Comparison of ENCODE assay signal across 7 cellular contexts in the genomic region with DNA sequence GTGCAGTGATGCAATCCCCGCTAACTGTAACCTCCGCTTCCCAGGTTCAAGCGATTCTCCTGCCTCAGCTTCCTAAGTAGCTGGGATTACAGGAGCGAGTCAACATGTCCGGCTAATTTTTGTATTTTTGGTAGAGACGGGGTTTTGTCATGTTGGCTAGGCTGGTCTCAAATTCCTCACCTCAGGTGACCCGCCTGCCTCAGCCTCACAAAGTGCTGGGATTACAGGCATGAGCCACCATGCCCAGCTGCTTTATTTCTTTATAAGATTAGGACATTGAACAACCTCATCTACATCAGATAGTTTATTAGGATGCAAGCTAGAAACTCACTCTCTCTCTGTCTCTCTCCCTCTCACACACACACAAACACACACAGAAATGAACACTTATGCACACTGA.
A peak's percentile ranks its signal among the peaks of the same experiment; 100 is the strongest.
DNase-seq lines count a peak whose midpoint lies in the region; ATAC-seq and TF ChIP-seq lines count a peak whose summit lies in the region.
"Not testable (repeated sequence)": the region's sequence is repeated elsewhere in the genome, so short reads cannot be mapped to it uniquely, and the experiment has no call there.

No MANE protein-coding gene starts in this region.

- H3K18ac ChIP-seq in mesendoderm (ENCODE audit: low read length), result peak overlapping the region; percentile 87

- not testable (repeated sequence) for TF ChIP-seq CTCF in HFFc6 (IDR thresholded peaks at IDR 0.05); WTC11 (IDR thresholded peaks at IDR 0.05); fibroblast of villous mesenchyme (IDR thresholded peaks at IDR 0.05; ENCODE audit: insufficient read depth, low read depth, low read length); smooth muscle cell (IDR thresholded peaks at IDR 0.05; ENCODE audit: borderline replicate concordance, insufficient read depth, poor library complexity, severe bottlenecking)

- not testable (repeated sequence) for H3K27me3 Mint-ChIP-seq in CD8-positive, alpha-beta memory T cell; HFFc6 (ENCODE audit: insufficient read depth); WTC11 (ENCODE audit: low read depth)

- H4K20me1 ChIP-seq in smooth muscle cell (ENCODE audit: low read depth), result not testable (repeated sequence)

- DNase-seq in CD8-positive, alpha-beta memory T cell; HFFc6; WTC11 (ENCODE audit: low spot score); mesendoderm; smooth muscle cell (lab: John Stamatoyannopoulos, UW; ENCODE audit: unreplicated experiment): not testable (repeated sequence)
- DNase-seq in NCI-H82 treated with DMSO at 0.1 percent for 48 hours (lab: John Stamatoyannopoulos, UW; ENCODE audit: unreplicated experiment) (peak; percentile 71), fibroblast of villous mesenchyme (ENCODE audit: low read depth) (peak; percentile 21)

- not testable (repeated sequence) for H3K9ac ChIP-seq in mesendoderm (ENCODE audit: low read length); smooth muscle cell (ENCODE audit: low read depth)

- H3K4ac ChIP-seq in mesendoderm (ENCODE audit: low read depth, low read length), result not testable (repeated sequence)

- H4K8ac ChIP-seq in mesendoderm (ENCODE audit: low read depth, low read length), result not testable (repeated sequence)

- CTCF ChIA-PET in CD8-positive, alpha-beta memory T cell (lab: Charles Lee), result not testable (repeated sequence)
- CTCF ChIA-PET in WTC11 (lab: Charles Lee), result interaction anchor here (0.9 kb wide), 1 partner anchor 342 kb away, joined by 5 read pairs; no protein-coding TSS in a partner anchor

- peak overlapping the region; percentile 61 for H2BK120ac ChIP-seq in mesendoderm (ENCODE audit: low read depth, low read length)

- H3K4me1 ChIP-seq in CD8-positive, alpha-beta memory T cell (ENCODE audit: insufficient read depth, low read length), result peaks cover 20% of the 10 kb centered on the region
- not testable (repeated sequence) for H3K4me1 ChIP-seq in mesendoderm (ENCODE audit: control insufficient read depth, low read depth, low read length); smooth muscle cell (ENCODE audit: low read depth)

- peak overlapping the region; percentile 12 for H2AFZ ChIP-seq in smooth muscle cell (ENCODE audit: low read depth)

- not testable (repeated sequence) for H3K27me3 ChIP-seq in CD8-positive, alpha-beta memory T cell (ENCODE audit: insufficient read depth, low read length, poor library complexity, severe bottlenecking); mesendoderm (ENCODE audit: insufficient read depth, low read length, poor library complexity); smooth muscle cell (ENCODE audit: low read depth)

- not testable (repeated sequence) for H3K23ac ChIP-seq in mesendoderm (ENCODE audit: low read length)

- not testable (repeated sequence) for H2BK15ac ChIP-seq in mesendoderm (replicated peaks; ENCODE audit: low read depth)

- not testable (repeated sequence) for H2BK5ac ChIP-seq in mesendoderm (ENCODE audit: low read length)

- H3K4me1 Mint-ChIP-seq in CD8-positive, alpha-beta memory T cell, result peaks cover 53 to 74% (median 72%) of the 10 kb centered on the region in 3 donors
- H3K4me1 Mint-ChIP-seq in HFFc6 (ENCODE audit: low read depth), result not testable (repeated sequence)
- H3K4me1 Mint-ChIP-seq in WTC11, result peaks cover 56% of the 10 kb centered on the region

- not testable (repeated sequence) for H3K36me3 ChIP-seq in CD8-positive, alpha-beta memory T cell (ENCODE audit: insufficient read depth, low read length); mesendoderm (ENCODE audit: control insufficient read depth, insufficient read depth, low read length); smooth muscle cell (ENCODE audit: low read depth)

- not testable (repeated sequence) for H3K56ac ChIP-seq in mesendoderm (ENCODE audit: low read length)

- POLR2A ChIA-PET in CD8-positive, alpha-beta memory T cell (lab: Charles Lee), result interaction anchor here (0.9 kb wide), 1 partner anchor 9 kb away, joined by 3 read pairs; no protein-coding TSS in a partner anchor
- POLR2A ChIA-PET in WTC11 (lab: Charles Lee), result not testable (repeated sequence)

- H3K4me3 ChIP-seq in CD8-positive, alpha-beta memory T cell (ENCODE audit: low read length); fibroblast of villous mesenchyme (ENCODE audit: low read depth, low read length); mesendoderm (ENCODE audit: low read length); smooth muscle cell: not testable (repeated sequence)

- ATAC-seq in WTC11, result peak; percentile 13

- H3F3A ChIP-seq in smooth muscle cell (ENCODE audit: low read depth), result not testable (repeated sequence)

- not testable (repeated sequence) for H4K5ac ChIP-seq in mesendoderm (ENCODE audit: low read length)

- not testable (repeated sequence) for H2AK5ac ChIP-seq in mesendoderm (ENCODE audit: low read length)

- not testable (repeated sequence) for H3K4me3 Mint-ChIP-seq in CD8-positive, alpha-beta memory T cell
- H3K4me3 Mint-ChIP-seq in HFFc6 (peak overlapping the region; percentile 33; the same call in 1 of the 2 replicates), WTC11 (peak overlapping the region; percentile 38)

- not testable (repeated sequence) for H3K4me2 ChIP-seq in mesendoderm (ENCODE audit: low read length); smooth muscle cell

- H3K27ac ChIP-seq in CD8-positive, alpha-beta memory T cell (ENCODE audit: low read depth, low read length); mesendoderm (ENCODE audit: low read depth, low read length); smooth muscle cell (ENCODE audit: low read depth): not testable (repeated sequence)

- H3K9me3 ChIP-seq in CD8-positive, alpha-beta memory T cell (ENCODE audit: low read length); smooth muscle cell (replicated peaks; ENCODE audit: low read depth): not testable (repeated sequence)

- H3K79me1 ChIP-seq in mesendoderm (ENCODE audit: low read length), result not testable (repeated sequence)

- not testable (repeated sequence) for H3K79me2 ChIP-seq in mesendoderm (ENCODE audit: control insufficient read depth, insufficient read depth, low read length); smooth muscle cell (ENCODE audit: low read depth)

- H3K9me3 Mint-ChIP-seq in CD8-positive, alpha-beta memory T cell, result not testable (repeated sequence)
- H3K9me3 Mint-ChIP-seq in HFFc6, result peaks cover 25% of the 10 kb centered on the region
- peaks cover 13% of the 10 kb centered on the region for H3K9me3 Mint-ChIP-seq in WTC11

- peaks cover 21 to 57% (median 25%) of the 10 kb centered on the region in 3 donors for H3K36me3 Mint-ChIP-seq in CD8-positive, alpha-beta memory T cell
- not testable (repeated sequence) for H3K36me3 Mint-ChIP-seq in HFFc6 (ENCODE audit: low read depth)
- peaks cover 13% of the 10 kb centered on the region for H3K36me3 Mint-ChIP-seq in WTC11

- no CpG with 5 or more reads among the region's 7 CpGs for WGBS in mesendoderm (ENCODE audit: extremely low coverage, insufficient coverage, low lambda C conversion rate)
- WGBS in smooth muscle cell (ENCODE audit: low lambda C conversion rate), result 40% methylated on average over 7 of the region's 7 CpGs

- peak overlapping the region in 5 of 8 donors; percentile 12 to 63 (median 29) for H3K27ac Mint-ChIP-seq in CD8-positive, alpha-beta memory T cell
- H3K27ac Mint-ChIP-seq in HFFc6, result peak overlapping the region; percentile 1; the same call in 1 of the 2 replicates
- peak overlapping the region; percentile 67 for H3K27ac Mint-ChIP-seq in WTC11

Comparison
In these comparisons a context has a peak if more than half of its experiments do, and no peak if none do; other contexts are left out.
1. H3K27ac Mint-ChIP-seq: peak in every context shown above with its lines; median percentile 67 in WTC11; 29 in CD8-positive, alpha-beta memory T cell; 1 in HFFc6.